ENCODE assay signal across 23 cellular contexts in genomic region chr2:172561270-172561669, GRCh38. TPM values are rescaled to one million over a fixed set of nuclear protein-coding genes. Genes with fewer than 3 reads are reported as not detected.
A peak's percentile ranks its signal among the peaks of the same experiment; 100 is the strongest.
DNase-seq lines count a peak whose midpoint lies in the region; FAIRE-seq and TF ChIP-seq lines count a peak whose summit lies in the region.
"Had no signal": no experiment of that assay in that cellular context is flagged by ENCODE, and none has a peak within 500 bp of the region (broad histone marks: within the 10 kb centered on the region; RNA-seq: fewer than 3 reads in every experiment).

No MANE protein-coding gene starts in this region.

- H2BK120ac ChIP-seq in mesendoderm (ENCODE audit: low read depth, low read length) = no peak overlapping the region

- H4K8ac ChIP-seq in mesendoderm (ENCODE audit: low read depth, low read length) = no peak overlapping the region

- H3K4ac ChIP-seq in mesendoderm (ENCODE audit: low read depth, low read length) = no peak overlapping the region

- TF ChIP-seq POLR2A in GM12891 (IDR thresholded peaks at IDR 0.05; ENCODE audit: low read depth, low read length) = no peak

- no peak for FAIRE-seq in GM12891 (lab: Jason Lieb, UNC)

- H3K4me2 ChIP-seq in mesendoderm (ENCODE audit: low read length) = no peak overlapping the region

- H4K5ac ChIP-seq in mesendoderm (ENCODE audit: low read length) = no peak overlapping the region

- peak overlapping the region; percentile 47 for H3K56ac ChIP-seq in mesendoderm (ENCODE audit: low read length)

- H2BK15ac ChIP-seq in mesendoderm (replicated peaks; ENCODE audit: low read depth) = no peak overlapping the region

- H2BK5ac ChIP-seq in mesendoderm (ENCODE audit: low read length) = no peak overlapping the region

- peaks cover 5% of the 10 kb centered on the region for H3K79me1 ChIP-seq in mesendoderm (ENCODE audit: low read length)

- no peak overlapping the region for H3K23ac ChIP-seq in mesendoderm (ENCODE audit: low read length)

- H3K36me3 ChIP-seq in HUES6 (ENCODE audit: control insufficient read depth, insufficient read depth, low read length) (peaks cover 74% of the 10 kb centered on the region), mesendoderm (ENCODE audit: control insufficient read depth, insufficient read depth, low read length) (peaks cover 2% of the 10 kb centered on the region), ascending aorta (peaks cover 2 to 13% of the 10 kb centered on the region in 2 donors)

- no peak overlapping the region for H3K18ac ChIP-seq in mesendoderm (ENCODE audit: low read length)

- no CpG with 5 or more reads among the region's 4 CpGs for whole genome bisulfite sequencing in mesendoderm (ENCODE audit: extremely low coverage, insufficient coverage, low lambda C conversion rate)

- no peak overlapping the region for H2AK5ac ChIP-seq in mesendoderm (ENCODE audit: low read length)

- no peaks in the 10 kb centered on the region for H3K9me3 ChIP-seq in HUES6 (ENCODE audit: control insufficient read depth, insufficient read depth, low read depth, low read length)
- H3K9me3 ChIP-seq in ascending aorta = no peaks in the 10 kb centered on the region
- H3K9me3 ChIP-seq: esophagus muscularis mucosa, gastrocnemius medialis, mucosa of descending colon had no signal

- DNase-seq in DMS 273 treated with DMSO at 0.1 percent for 48 hours (lab: John Stamatoyannopoulos, UW) = peak; percentile 64
- peak; percentile 44 for DNase-seq in RPMI8226
- DNase-seq in mesendoderm = no peak
- DNase-seq in GM12891 (ENCODE audit: insufficient read length, low spot score) = no peak
- DNase-seq in KG1 (lab: John Stamatoyannopoulos, UW) = no peak
- no peak for DNase-seq in ascending aorta (ENCODE audit: low spot score in 2 of 2)
- no peak for DNase-seq in AG08395 (ENCODE audit: low spot score)
- DNase-seq: activated CD4-positive, alpha-beta memory T cell treated with anti-CD3 and anti-CD28 coated beads, Interleukin-2, amount 10 ng/mL, durations not matched to agents 7 days and 5 days; activated CD4-positive, CD25-positive, alpha-beta regulatory T cell; activated gamma-delta T cell treated with Interleukin-2 at 50 U/mL for 16 hours; activated T-cell treated with anti-CD3 and anti-CD28 coated beads for 4 hours; anterior cingulate cortex; DMS79 treated with DMSO at 0.1 percent for 48 hours; effector memory CD4-positive, alpha-beta T cell; gastrocnemius medialis; GOT3; Karpas-422; mucosa of descending colon; NCI-H1105; nucleus accumbens; stimulated activated CD8-positive, alpha-beta memory T cell treated with anti-CD3 and anti-CD28 coated beads, Interleukin-4, amount 100 ng/mL, for 48 hours had no signal

- H3K4me3 ChIP-seq in HUES6 (ENCODE audit: low read depth, low read length) (peak overlapping the region; percentile 1; the same call in 1 of the 2 replicates), mesendoderm (ENCODE audit: low read length) (no peak overlapping the region), ascending aorta (no peak overlapping the region)
- H3K4me3 ChIP-seq: esophagus muscularis mucosa, gastrocnemius medialis, mucosa of descending colon had no signal

- H3K9ac ChIP-seq in HUES6 (ENCODE audit: low read length) (no peak overlapping the region), mesendoderm (ENCODE audit: low read length) (peak overlapping the region; percentile 6)

- peaks cover 34% of the 10 kb centered on the region for H3K79me2 ChIP-seq in mesendoderm (ENCODE audit: control insufficient read depth, insufficient read depth, low read length)

- intact Hi-C loops in ascending aorta (cut with DNase I) = no loop called here

- H3K27ac ChIP-seq in HUES6 (ENCODE audit: low read depth, low read length) (peak overlapping the region; percentile 15; the same call in 1 of the 2 replicates), mesendoderm (ENCODE audit: low read depth, low read length) (no peak overlapping the region), ascending aorta (no peak overlapping the region)
- H3K27ac ChIP-seq: esophagus muscularis mucosa, gastrocnemius medialis had no signal

- H3K4me1 ChIP-seq in HUES6 (ENCODE audit: control insufficient read depth, insufficient read depth, low read length) (peaks cover 14% of the 10 kb centered on the region; the same call in 1 of the 2 replicates), mesendoderm (ENCODE audit: control insufficient read depth, low read depth, low read length) (no peaks in the 10 kb centered on the region), ascending aorta (peaks cover 0 to 6% of the 10 kb centered on the region in 2 donors)

- no peak for TF ChIP-seq CTCF in ascending aorta (IDR thresholded peaks at IDR 0.05)

- H3K27me3 ChIP-seq in HUES6 (ENCODE audit: control insufficient read depth, insufficient read depth, low read length) = no peaks in the 10 kb centered on the region
- no peaks in the 10 kb centered on the region for H3K27me3 ChIP-seq in mesendoderm (ENCODE audit: insufficient read depth, low read length, poor library complexity)
- no peaks in the 10 kb centered on the region for H3K27me3 ChIP-seq in ascending aorta
- H3K27me3 ChIP-seq: esophagus muscularis mucosa, gastrocnemius medialis had no signal

TF ChIP-seq in GM12891, 5 proteins besides CTCF, POLR2A, EP300 and RAD21:
- no peak for TF ChIP-seq SPI1 (IDR thresholded peaks at IDR 0.05; ENCODE audit: low read depth, low read length)
- TF ChIP-seq POLR2AphosphoS5 (IDR thresholded peaks at IDR 0.05; ENCODE audit: low read depth, low read length) = no peak
- TF ChIP-seq POU2F2 (IDR thresholded peaks at IDR 0.05; ENCODE audit: low read depth, low read length) = no peak
- no peak for TF ChIP-seq PAX5 (IDR thresholded peaks at IDR 0.05; ENCODE audit: insufficient read depth, low read length, severe bottlenecking)
TF ChIP-seq in GM12891: peak in this region for 0.

RNA-seq across cellular contexts. Expression of gene PDK1, which starts 5.4 kb away (rescaled TPM):
- 33.1 TPM for polyA plus RNA-seq in mesendoderm (2013, experiment 1 of 2)
- polyA plus RNA-seq in mesendoderm (2013, experiment 2 of 2) = 34.5 TPM
- polyA plus RNA-seq in GM12891 (2012; ENCODE audit: low read depth, missing spikeins) = 14.4 TPM
- total RNA-seq in ascending aorta = 24.2 TPM

Comparison
In these comparisons a context has a peak if more than half of its experiments do, and no peak if none do; other contexts are left out.
1. DNase-seq: peak in DMS 273 treated with DMSO at 0.1 percent for 48 hours (single experiment) and RPMI8226 (single experiment); none in mesendoderm (single experiment), GM12891 (single experiment), KG1 (single experiment), ascending aorta (0 of 2) and AG08395 (single experiment).